17 cellular contexts compared by ENCODE assay signal in genomic region chr1:19662313-19662712, GRCh38. TPM values are rescaled to one million over a fixed set of nuclear protein-coding genes. Genes with fewer than 3 reads are reported as not detected.
"Had no signal": no experiment of that assay in that cellular context is flagged by ENCODE, and none has a peak within 500 bp of the region (broad histone marks: within the 10 kb centered on the region; RNA-seq: fewer than 3 reads in every experiment).

No MANE protein-coding gene starts in this region.

- H3K9me3 ChIP-seq: MG63, Peyer's patch had no signal

- H3K4me3 ChIP-seq: MG63, Peyer's patch, SK-N-MC had no signal

- H3K36me3 Mint-ChIP-seq: T-cell had no signal

- DNase-seq: MG63, NCI-H1048, NCI-H187, NCI-H1930, NCI-H2029 treated with DMSO at 0.1 percent for 48 hours, NCI-H2081 treated with DMSO at 0.1 percent for 48 hours, NCI-H2107, NCI-H226, NCI-H510A, Peyer's patch, Right ventricle myocardium superior, SHP77 treated with DMSO at 0.1 percent for 48 hours had no signal

- H3K36me3 ChIP-seq: MG63 had no signal

- H3K27ac ChIP-seq: KMS-11, Peyer's patch, SK-N-MC had no signal

- H3K4me2 ChIP-seq: KMS-11 had no signal

RNA-seq across cellular contexts. Expression of gene HTR6, which starts 2.4 kb away (rescaled TPM):
- total RNA-seq: M059J, OCI-LY7, Right ventricle myocardium superior had no signal

RNA-seq across cellular contexts. Expression of gene NBL1, which starts 18.2 kb away (rescaled TPM):
- total RNA-seq: OCI-LY7 had no signal
